ENCODE assay signal across 1 cellular context in the genomic region with DNA sequence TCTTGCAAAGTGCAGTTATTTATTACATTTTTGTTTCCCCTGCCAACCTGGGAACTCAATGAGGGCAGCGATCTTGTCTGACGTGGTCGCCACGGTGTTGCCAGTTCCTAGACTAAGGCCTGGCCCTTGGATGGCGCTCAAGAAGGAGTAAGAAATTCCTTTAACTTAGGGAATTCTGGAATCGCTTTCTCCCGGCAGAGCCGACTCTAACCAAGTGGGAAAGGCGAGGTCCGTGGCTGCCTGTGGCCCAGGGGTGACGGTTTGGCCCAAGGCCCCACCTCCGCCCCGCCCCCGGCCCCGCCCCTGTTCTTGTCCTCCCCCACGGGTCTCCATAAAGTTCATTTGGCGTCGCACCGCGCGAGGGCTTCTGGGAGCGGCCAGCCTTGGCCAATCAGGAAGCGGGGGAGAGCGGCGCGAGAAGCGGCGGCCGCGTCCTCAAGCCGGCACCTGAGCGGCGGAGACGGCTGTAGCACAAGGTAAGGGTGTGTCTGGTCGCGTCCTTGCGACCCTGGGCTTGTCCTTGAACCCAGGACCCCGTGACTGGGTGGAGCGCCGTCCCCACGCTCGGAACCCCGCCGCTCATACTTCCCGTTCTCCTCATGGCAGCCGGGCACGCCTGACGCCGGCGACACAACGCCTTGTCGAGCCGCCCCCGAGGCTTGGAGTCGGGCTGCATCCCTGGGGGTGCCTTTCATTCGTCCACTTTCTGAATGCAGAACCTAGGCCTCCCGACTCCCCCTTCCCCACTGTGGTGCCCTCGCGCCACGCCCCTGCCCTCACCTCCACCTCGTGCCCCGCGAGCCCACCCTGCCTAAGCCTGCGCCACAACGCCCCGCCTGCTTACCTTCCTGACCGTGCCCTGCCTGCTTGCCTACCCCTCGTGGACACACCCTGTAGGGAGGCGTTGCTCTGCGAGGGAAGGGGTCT.
A peak's percentile ranks its signal among the peaks of the same experiment; 100 is the strongest.
TF ChIP-seq lines count a peak whose summit lies in the region.

TSS of gene NUP93 (plus strand) at position 394 of the 927 bp plus-strand sequence. CDS start 18,119 bp downstream, outside the sequence.

TF ChIP-seq in HepG2, 621 proteins besides CTCF, POLR2A, EP300 and RAD21 (continued from another document and continues in another):
- TF ChIP-seq MLXIP (CRISPR knock-in tag; IDR thresholded peaks at IDR 0.05; ENCODE audit: borderline replicate concordance) = no peak
- peak; percentile 90 for TF ChIP-seq POLR2G (IDR thresholded peaks at IDR 0.05; ENCODE audit: low read depth, low read length)
- no peak for TF ChIP-seq ZNF407 (CRISPR knock-in tag; IDR thresholded peaks at IDR 0.05; ENCODE audit: not compliant biosample characterization)
- peak; percentile 78 for TF ChIP-seq ZNF816 (CRISPR knock-in tag; IDR thresholded peaks at IDR 0.05; ENCODE audit: borderline replicate concordance)
- peak; percentile 80; the same call in 1 of the 2 replicates for TF ChIP-seq ZNF280D (CRISPR knock-in tag; IDR thresholded peaks at IDR 0.05)
- TF ChIP-seq ZNF83 (CRISPR knock-in tag; IDR thresholded peaks at IDR 0.05; ENCODE audit: borderline replicate concordance) = peak; percentile 38; the same call in 1 of the 2 replicates
- TF ChIP-seq KIAA2018 (CRISPR knock-in tag; IDR thresholded peaks at IDR 0.05; ENCODE audit: borderline replicate concordance) = no peak
- TF ChIP-seq ZNF775 (CRISPR knock-in tag; IDR thresholded peaks at IDR 0.05; ENCODE audit: borderline replicate concordance) = no peak
- no peak for TF ChIP-seq HOXA9 (CRISPR knock-in tag; IDR thresholded peaks at IDR 0.05; ENCODE audit: borderline replicate concordance)
- TF ChIP-seq DNMT3B (CRISPR knock-in tag; conservative IDR thresholded peaks at IDR 0.05) = 0 out of 2 replicates have a peak, but pooled peaks have one; percentile 27
- TF ChIP-seq ZNF572 (CRISPR knock-in tag; IDR thresholded peaks at IDR 0.05) = no peak
- TF ChIP-seq TSC22D2 (CRISPR knock-in tag; IDR thresholded peaks at IDR 0.05; ENCODE audit: borderline replicate concordance) = peak; percentile 44; the same call in 1 of the 2 replicates
- TF ChIP-seq, protein P1, sequence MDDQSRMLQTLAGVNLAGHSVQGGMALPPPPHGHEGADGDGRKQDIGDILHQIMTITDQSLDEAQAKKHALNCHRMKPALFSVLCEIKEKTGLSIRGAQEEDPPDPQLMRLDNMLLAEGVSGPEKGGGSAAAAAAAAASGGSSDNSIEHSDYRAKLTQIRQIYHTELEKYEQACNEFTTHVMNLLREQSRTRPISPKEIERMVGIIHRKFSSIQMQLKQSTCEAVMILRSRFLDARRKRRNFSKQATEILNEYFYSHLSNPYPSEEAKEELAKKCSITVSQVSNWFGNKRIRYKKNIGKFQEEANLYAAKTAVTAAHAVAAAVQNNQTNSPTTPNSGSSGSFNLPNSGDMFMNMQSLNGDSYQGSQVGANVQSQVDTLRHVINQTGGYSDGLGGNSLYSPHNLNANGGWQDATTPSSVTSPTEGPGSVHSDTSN (CRISPR knock-in tag; IDR thresholded peaks at IDR 0.05; ENCODE audit: borderline replicate concordance) = no peak
- TF ChIP-seq CBX2 (IDR thresholded peaks at IDR 0.05; ENCODE audit: low read depth, low read length) = no peak
- no peak for TF ChIP-seq CBX2 (CRISPR knock-in tag; IDR thresholded peaks at IDR 0.05; ENCODE audit: low read depth)
- no peak for TF ChIP-seq HNF4G (IDR thresholded peaks at IDR 0.05; ENCODE audit: borderline replicate concordance, low read depth, low read length)
- TF ChIP-seq HNF4G (CRISPR knock-in tag; IDR thresholded peaks at IDR 0.05; ENCODE audit: borderline replicate concordance, low read depth) = no peak
